In genomic region chr3:20038679-20039078, GRCh38 we compare ENCODE assay signal across 9 cellular contexts. TPM values are rescaled to one million over a fixed set of nuclear protein-coding genes. Genes with fewer than 3 reads are reported as not detected.
DNase-seq lines count a peak whose midpoint lies in the region; ATAC-seq, FAIRE-seq and TF ChIP-seq lines count a peak whose summit lies in the region.
"Had no signal": no experiment of that assay in that cellular context is flagged by ENCODE, and none has a peak within 500 bp of the region (broad histone marks: within the 10 kb centered on the region; RNA-seq: fewer than 3 reads in every experiment).

No MANE protein-coding gene starts in this region.

- TF ChIP-seq POLR2A in heart left ventricle (IDR thresholded peaks at IDR 0.05) (no peak), GM12878 (IDR thresholded peaks at IDR 0.05; ENCODE audit: low read depth, low read length) (no peak)

- DNase-seq in heart left ventricle: no peak
- DNase-seq in Right ventricle myocardium inferior (ENCODE audit: missing footprints): no peak
- no peak for DNase-seq in GM12878 (ENCODE audit: low read depth, low spot score)
- DNase-seq in upper lobe of right lung: no peak
- DNase-seq in activated gamma-delta T cell (lab: John Stamatoyannopoulos, UW): no peak
- DNase-seq in NCI-H2029 treated with DMSO at 0.1 percent for 48 hours (lab: John Stamatoyannopoulos, UW): no peak

- no peak for TF ChIP-seq EP300 in GM12878 (IDR thresholded peaks at IDR 0.05; ENCODE audit: borderline replicate concordance in 1 of 2, control insufficient read depth in 1 of 2, low read depth in 2 of 2, low read length in 2 of 2)

- SMC1A ChIA-PET in GM12878 (lab: Charles Lee; ENCODE audit: uncharacterized antibody, unreplicated experiment): interaction anchor here (1.0 to 1.6 kb wide), 4 partner anchors 86 to 153 kb away, joined by 3 to 5 read pairs (median 4); no protein-coding TSS in a partner anchor

- H4K20me1 ChIP-seq in GM12878 (ENCODE audit: control insufficient read depth, insufficient read depth): no peaks in the 10 kb centered on the region

- TF ChIP-seq RAD21 in GM12878 (IDR thresholded peaks at IDR 0.05; ENCODE audit: insufficient read depth, low read depth, low read length): no peak

- no TSS peak for BruUV-seq in GM12878 (replicated peaks; lab: Mats Ljungman, UMichigan)

- H3K27me3 ChIP-seq in heart left ventricle (no peaks in the 10 kb centered on the region), GM12878 (replicated peaks in 1 of 2; ENCODE audit: control insufficient read depth in 2 of 2, insufficient read depth in 2 of 2, low read length in 1 of 2) (no peaks in the 10 kb centered on the region), mucosa of stomach (ENCODE audit: control insufficient read depth, insufficient read depth, low read length) (no peaks in the 10 kb centered on the region), upper lobe of right lung (no peaks in the 10 kb centered on the region)

- H3K27ac ChIP-seq in heart left ventricle: peak overlapping the region; percentile 93 to 99 (median 98)
- peak overlapping the region; percentile 79; the same call in 1 of the 2 replicates for H3K27ac ChIP-seq in GM12878 (ENCODE audit: control insufficient read depth, insufficient read depth)
- H3K27ac ChIP-seq in upper lobe of right lung: peak overlapping the region; percentile 93

- no peaks in the 10 kb centered on the region for H3K36me3 ChIP-seq in heart left ventricle
- H3K36me3 ChIP-seq in GM12878 (ENCODE audit: control insufficient read depth in 2 of 2, insufficient read depth in 2 of 2, low read length in 1 of 2): no peaks in the 10 kb centered on the region
- H3K36me3 ChIP-seq in mucosa of stomach (ENCODE audit: control insufficient read depth, insufficient read depth, low read length): no peaks in the 10 kb centered on the region
- H3K36me3 ChIP-seq in upper lobe of right lung: no peaks in the 10 kb centered on the region

- H3K4me3 ChIP-seq in heart left ventricle (peak overlapping the region; percentile 59 to 95 (median 85)), GM12878 (peak overlapping the region; percentile 70), mucosa of stomach (ENCODE audit: low read length) (no peak overlapping the region), upper lobe of right lung (peak overlapping the region; percentile 61)

- H3K79me2 ChIP-seq in GM12878 (ENCODE audit: control insufficient read depth, insufficient read depth, low read length): peaks cover 2% of the 10 kb centered on the region; the same call in 1 of the 2 replicates

- POLR2A ChIA-PET in GM12878 (lab: Charles Lee): no interaction called here

- peak overlapping the region; percentile 78 for H3K9ac ChIP-seq in GM12878 (ENCODE audit: control insufficient read depth, insufficient read depth, low read length)
- H3K9ac ChIP-seq in mucosa of stomach (ENCODE audit: low read length): peak overlapping the region; percentile 75

- in situ Hi-C loops in GM12878 (cut with MboI): no loop called here

- CTCF ChIA-PET in GM12878 (lab: Yijun Ruan, JAX): interaction anchor here (0.7 to 1.1 kb wide), 2 partner anchors 117 to 153 kb away, joined by 3 read pairs; no protein-coding TSS in a partner anchor

- peak overlapping the region; percentile 75 for H3K4me2 ChIP-seq in GM12878 (ENCODE audit: control insufficient read depth, insufficient read depth)

- H3K9me3 ChIP-seq in heart left ventricle: no peaks in the 10 kb centered on the region
- no peaks in the 10 kb centered on the region for H3K9me3 ChIP-seq in GM12878 (replicated peaks; ENCODE audit: control insufficient read depth, insufficient read depth, low read length)
- H3K9me3 ChIP-seq in mucosa of stomach (ENCODE audit: control insufficient read depth, low read length): no peaks in the 10 kb centered on the region
- no peaks in the 10 kb centered on the region for H3K9me3 ChIP-seq in upper lobe of right lung

- H3K4me1 ChIP-seq in heart left ventricle (peaks cover 4 to 39% (median 29%) of the 10 kb centered on the region in 12 donors), GM12878 (ENCODE audit: control insufficient read depth, insufficient read depth, low read length) (peaks cover 10% of the 10 kb centered on the region), mucosa of stomach (ENCODE audit: control insufficient read depth, insufficient read depth, low read length) (peaks cover 20% of the 10 kb centered on the region), upper lobe of right lung (peaks cover 32% of the 10 kb centered on the region)

- peak; percentile 72 for FAIRE-seq in GM12878 (lab: Jason Lieb, UNC)

- intact Hi-C loops in heart left ventricle (cut with DNase I) (loop anchor here in 6 of 10 donors (2.0 to 10.0 kb wide), 6 partner anchors 44 to 154 kb away; partner anchors contain the start of genes RAB5A (in 4 of the 6) and SGO1 (in 1 of the 6)), Right ventricle myocardium inferior (cut with DNase I) (no loop called here), GM12878 (cut with micrococcal nuclease; ENCODE audit: unreplicated experiment) (loop anchor here (1.0 to 10.0 kb wide), 2 partner anchors 91 to 286 kb away; partner anchors contain the start of gene RAB5A), upper lobe of right lung (cut with DNase I) (no loop called here)

- peak overlapping the region; percentile 69 for H2AFZ ChIP-seq in GM12878 (ENCODE audit: control insufficient read depth, low read depth, low read length)

- RAD21 ChIA-PET in GM12878 (lab: Charles Lee; ENCODE audit: unreplicated experiment): interaction anchor here (0.7 to 1.0 kb wide), 2 partner anchors 87 to 148 kb away, joined by 3 read pairs; partner anchors contain the start of gene SGO1

- no peak for TF ChIP-seq CTCF in heart left ventricle (IDR thresholded peaks at IDR 0.05)
- TF ChIP-seq CTCF in GM12878 (IDR thresholded peaks at IDR 0.05 in 2 of 3, conservative IDR thresholded peaks at IDR 0.05 in 1 of 3; ENCODE audit: control insufficient read depth in 2 of 3, extremely low read depth in 1 of 3, insufficient read depth in 1 of 3, low read depth in 3 of 3, low read length in 3 of 3): no peak
- TF ChIP-seq CTCF in upper lobe of right lung (IDR thresholded peaks at IDR 0.05): no peak

- ATAC-seq in heart left ventricle (no peak), Right ventricle myocardium inferior (no peak), GM12878 (no peak), upper lobe of right lung (no peak), GM21390 (IDR thresholded peaks at IDR 0.05; ENCODE audit: unreplicated experiment) (no peak)

- 27 to 46% (median 36%) methylated on average over 6 of the region's 6 CpGs for WGBS in heart left ventricle, 4 donors
- 57% methylated on average over 6 of the region's 6 CpGs for WGBS in GM12878 (ENCODE audit: insufficient coverage, insufficient replicate concordance, low lambda C conversion rate, missing lambda C conversion rate)

RNA-seq across cellular contexts. Expression of gene KAT2B, which starts 1.6 kb away (rescaled TPM):
- total RNA-seq in heart left ventricle (10 to 100 TPM; 45.9 to 82.8 (median 70.2) TPM), Right ventricle myocardium inferior (118 TPM), GM12878 (2014; rRNA removed) (10.4 and 14.0 TPM in 2 replicates), GM12878 (2014; rRNA removed; fragmentation: Illumina TruSeq; extraction: Trizol) (12.1 and 13.4 TPM in 2 replicates), GM12878 (2021) (11.5 and 14.3 TPM in 2 replicates), upper lobe of right lung (52.6 TPM)
- polyA plus RNA-seq in heart left ventricle (10 to 100 TPM; 19.4 to 26.2 TPM), GM12878 (2011; rRNA removed) (15.2 and 24.0 TPM in 2 replicates), GM12878 (2014; fragmentation: Illumina TruSeq; extraction: Trizol) (15.2 and 18.8 TPM in 2 replicates), GM12878 (2014; fragmentation: Nextera tagmentation; extraction: Ambion mirVana) (1 to 10 TPM; 2.9 to 4.3 TPM), GM12878 (2014; rRNA removed) (7.3 and 9.9 TPM in 2 replicates), GM12878 (2016; fragmentation: Nextera tagmentation; extraction: Ambion mirVana) (1 to 10 TPM; 3.7 to 4.3 TPM)
- total RNA-seq in GM12878 (2013; cell fraction: nucleolus; rRNA removed): 44.8 and 48.3 TPM in 2 replicates
- polyA plus RNA-seq in GM12878 (2011; ENCODE audit: low read depth): 3.4 TPM
- polyA plus RNA-seq in GM12878 (2011; cell fraction: cytosol; rRNA removed): 6.7 and 7.6 TPM in 2 replicates
- 17.9 and 18.1 TPM in 2 replicates for polyA plus RNA-seq in GM12878 (2011; cell fraction: nucleus; rRNA removed)
- polyA plus RNA-seq in GM12878 (2012): 5.1 and 6.6 TPM in 2 replicates
- polyA minus RNA-seq in GM12878 (2011; rRNA and poly(A)+ RNA removed): 12.5 and 17.3 TPM in 2 replicates
- polyA minus RNA-seq in GM12878 (2011; cell fraction: cytosol; rRNA and poly(A)+ RNA removed): 3.9 and 7.5 TPM in 2 replicates
- polyA minus RNA-seq in GM12878 (2011; cell fraction: nucleus; rRNA and poly(A)+ RNA removed): 8.8 and 12.7 TPM in 2 replicates

RNA-seq across cellular contexts. Expression of gene PP2D1, which starts 26.6 kb away (rescaled TPM):
- total RNA-seq in heart left ventricle (not detected), Right ventricle myocardium inferior (not detected), GM12878 (2014; rRNA removed) (not detected in 2 replicates), GM12878 (2014; rRNA removed; fragmentation: Illumina TruSeq; extraction: Trizol) (not detected in 2 replicates), GM12878 (2021) (not detected in 2 replicates), upper lobe of right lung (not detected)
- polyA plus RNA-seq in heart left ventricle (not detected), GM12878 (2011; rRNA removed) (not detected in 2 replicates), GM12878 (2014; fragmentation: Illumina TruSeq; extraction: Trizol) (not detected in 2 replicates), GM12878 (2014; fragmentation: Nextera tagmentation; extraction: Ambion mirVana) (under 1 TPM; 0.04 to 0.18 TPM), GM12878 (2014; rRNA removed) (not detected in 2 replicates), GM12878 (2016; fragmentation: Nextera tagmentation; extraction: Ambion mirVana) (under 1 TPM in 1 of 2 experiments, not detected in 1; 0.17 TPM)
- not detected in 2 replicates for total RNA-seq in GM12878 (2013; cell fraction: nucleolus; rRNA removed)
- 0.10 TPM for polyA plus RNA-seq in GM12878 (2011; ENCODE audit: low read depth)
- polyA plus RNA-seq in GM12878 (2011; cell fraction: cytosol; rRNA removed): not detected in 2 replicates
- polyA plus RNA-seq in GM12878 (2011; cell fraction: nucleus; rRNA removed): not detected in 2 replicates
- 0.13 and 0.30 TPM in 2 replicates for polyA plus RNA-seq in GM12878 (2012)
- not detected in 2 replicates for polyA minus RNA-seq in GM12878 (2011; rRNA and poly(A)+ RNA removed)
- not detected in 2 replicates for polyA minus RNA-seq in GM12878 (2011; cell fraction: cytosol; rRNA and poly(A)+ RNA removed)
- polyA minus RNA-seq in GM12878 (2011; cell fraction: nucleus; rRNA and poly(A)+ RNA removed): not detected in 2 replicates
- total RNA-seq: chondrocyte had no signal

Comparison
In these comparisons a context has a peak if more than half of its experiments do, and no peak if none do; other contexts are left out.
1. intact Hi-C loops: an anchor here in heart left ventricle (2.0 to 10.0 kb wide) and GM12878 (1.0 to 10.0 kb wide); none called in Right ventricle myocardium inferior and upper lobe of right lung.